In genomic region chr2:135709992-135710391, GRCh38 we compare ENCODE assay signal across 8 cellular contexts. TPM values are rescaled to one million over a fixed set of nuclear protein-coding genes. Genes with fewer than 3 reads are reported as not detected.
A peak's percentile ranks its signal among the peaks of the same experiment; 100 is the strongest.
DNase-seq lines count a peak whose midpoint lies in the region; ATAC-seq and TF ChIP-seq lines count a peak whose summit lies in the region.

No MANE protein-coding gene starts in this region.

- WGBS in SK-N-SH (ENCODE audit: low lambda C conversion rate) = 67% methylated on average over 6 of the region's 6 CpGs
- 63 to 68% (median 65%) methylated on average over 6 of the region's 6 CpGs for WGBS in psoas muscle, 3 donors

- TF ChIP-seq EP300 in SK-N-SH (IDR thresholded peaks at IDR 0.05; ENCODE audit: borderline replicate concordance in 1 of 2, low read depth in 1 of 2, low read length in 1 of 2) = no peak

- no peaks in the 10 kb centered on the region for H3K4me1 Mint-ChIP-seq in stimulated activated memory B cell treated with anti-CD40 and anti-IgM and Interleukin-4, amounts not matched to agents 10 μg/mL and 1 μg/mL and 100 μg/mL, for 72 hours

- H3K27me3 ChIP-seq in SK-N-SH (ENCODE audit: insufficient read depth) (no peaks in the 10 kb centered on the region), psoas muscle (ENCODE audit: insufficient read depth in 3 of 3, low read length in 2 of 3) (no peaks in the 10 kb centered on the region)

- H3K4me3 ChIP-seq in SK-N-SH (ENCODE audit: low read depth in 2 of 2, low read length in 1 of 2) (no peak overlapping the region; a peak in 1 of 4 replicates), psoas muscle (no peak overlapping the region)

- peak; percentile 94 for TF ChIP-seq RAD21 in SK-N-SH (IDR thresholded peaks at IDR 0.05; ENCODE audit: low read length)

- TF ChIP-seq CTCF in SK-N-SH (IDR thresholded peaks at IDR 0.05) (peak; percentile 97), psoas muscle (IDR thresholded peaks at IDR 0.05) (peak; percentile 94)

- no peaks in the 10 kb centered on the region for H4K20me1 ChIP-seq in SK-N-SH (ENCODE audit: insufficient read depth)

- H3K79me2 ChIP-seq in SK-N-SH (ENCODE audit: insufficient read depth) = no peaks in the 10 kb centered on the region

- intact Hi-C loops in head of caudate nucleus (cut with DNase I) (loop anchor here (10.0 kb wide), 1 partner anchor 715 kb away; no protein-coding TSS in a partner anchor), psoas muscle (cut with DNase I) (loop anchor here (2.0 to 5.0 kb wide), 2 partner anchors 238 to 705 kb away; no protein-coding TSS in a partner anchor)

- no peaks in the 10 kb centered on the region for H3K4me1 ChIP-seq in SK-N-SH (ENCODE audit: control insufficient read depth in 1 of 2, insufficient read depth in 2 of 2, low read depth in 1 of 2, low read length in 1 of 2)
- peaks cover 5% of the 10 kb centered on the region for H3K4me1 ChIP-seq in psoas muscle

- no peaks in the 10 kb centered on the region for H3K27me3 Mint-ChIP-seq in stimulated activated memory B cell treated with anti-CD40 and anti-IgM and Interleukin-4, amounts not matched to agents 10 μg/mL and 1 μg/mL and 100 μg/mL, for 72 hours

- no peak overlapping the region for H3K27ac ChIP-seq in SK-N-SH (ENCODE audit: low read depth in 2 of 2, low read length in 1 of 2)
- no peak overlapping the region for H3K27ac ChIP-seq in psoas muscle

- no peaks in the 10 kb centered on the region for H3K9me3 Mint-ChIP-seq in stimulated activated memory B cell treated with anti-CD40 and anti-IgM and Interleukin-4, amounts not matched to agents 10 μg/mL and 1 μg/mL and 100 μg/mL, for 72 hours

- ATAC-seq in psoas muscle = peak in 3 of 4 donors; percentile 57 to 86 (median 68)
- no peak for ATAC-seq in stimulated activated memory B cell treated with anti-CD40 and anti-IgM and Interleukin-4, amounts not matched to agents 10 μg/mL and 1 μg/mL and 100 μg/mL, for 72 hours

- H3K9me3 ChIP-seq in SK-N-SH = no peaks in the 10 kb centered on the region
- no peaks in the 10 kb centered on the region for H3K9me3 ChIP-seq in psoas muscle

- H3K9me2 ChIP-seq in SK-N-SH = no peaks in the 10 kb centered on the region

- CTCF ChIA-PET in SK-N-SH (lab: Yijun Ruan, JAX) = interaction anchor here (0.5 to 6.7 kb wide), 57 partner anchors 8 to 803 kb away, joined by 3 to 139 read pairs (median 5); partner anchors contain the start of genes R3HDM1, RAB3GAP1, UBXN4 and ZRANB3

- H3K9ac ChIP-seq in SK-N-SH = no peak overlapping the region

- no peak overlapping the region for H2AFZ ChIP-seq in SK-N-SH (ENCODE audit: low read depth)

- peaks cover 6% of the 10 kb centered on the region for H3F3A ChIP-seq in SK-N-SH (replicated peaks; ENCODE audit: insufficient read depth)

- POLR2A ChIA-PET in SK-N-SH (lab: Yijun Ruan, JAX) = interaction anchor here (1.2 kb wide), 1 partner anchor 706 kb away, joined by 4 read pairs; no protein-coding TSS in a partner anchor

- peaks cover 25% of the 10 kb centered on the region for H3K36me3 Mint-ChIP-seq in stimulated activated memory B cell treated with anti-CD40 and anti-IgM and Interleukin-4, amounts not matched to agents 10 μg/mL and 1 μg/mL and 100 μg/mL, for 72 hours

- peak; percentile 48 to 55 for DNase-seq in NCI-H2081 (lab: John Stamatoyannopoulos, UW)
- DNase-seq in NCI-H2081 treated with DMSO at 0.1 percent for 48 hours (lab: John Stamatoyannopoulos, UW) = no peak
- peak; percentile 64 for DNase-seq in HK-2 (ENCODE audit: unreplicated experiment)
- peak; percentile 73 for DNase-seq in SK-N-SH
- peak; percentile 73 for DNase-seq in activated naive CD4-positive, alpha-beta T cell treated with anti-CD3 and anti-CD28 coated beads, Interleukin-2, amount 50 U/mL, for 16 hours
- peak; percentile 4 to 90 (median 72) for DNase-seq in head of caudate nucleus
- peak; percentile 50 to 70 for DNase-seq in psoas muscle

- H3K27ac Mint-ChIP-seq in stimulated activated memory B cell treated with anti-CD40 and anti-IgM and Interleukin-4, amounts not matched to agents 10 μg/mL and 1 μg/mL and 100 μg/mL, for 72 hours = no peak overlapping the region

- peaks cover 9 to 13% of the 10 kb centered on the region in 2 experiments for H3K36me3 ChIP-seq in SK-N-SH (replicated peaks in 1 of 2; ENCODE audit: control insufficient read depth in 1 of 2, insufficient read depth in 2 of 2, low read length in 1 of 2)
- peaks cover 0 to 6% of the 10 kb centered on the region in 2 donors for H3K36me3 ChIP-seq in psoas muscle (ENCODE audit: insufficient read depth in 1 of 2, low read depth in 1 of 2)

- H3K4me2 ChIP-seq in SK-N-SH = no peak overlapping the region

- no peak overlapping the region for H3K4me3 Mint-ChIP-seq in stimulated activated memory B cell treated with anti-CD40 and anti-IgM and Interleukin-4, amounts not matched to agents 10 μg/mL and 1 μg/mL and 100 μg/mL, for 72 hours

TF ChIP-seq in SK-N-SH, 30 proteins besides CTCF, POLR2A, EP300 and RAD21:
- TF ChIP-seq SMC3 (IDR thresholded peaks at IDR 0.05; ENCODE audit: low read depth, low read length) = peak; percentile 85
- TF ChIP-seq USF1 (IDR thresholded peaks at IDR 0.05; ENCODE audit: borderline replicate concordance, low read depth) = no peak

RNA-seq across cellular contexts. Expression of gene UBXN4, which starts 31.7 kb away (rescaled TPM):
- 32.7 and 48.7 TPM in 2 replicates for polyA plus RNA-seq in SK-N-SH (2012; rRNA removed)
- 35.3 and 41.7 TPM in 2 replicates for polyA plus RNA-seq in SK-N-SH (2012; cell fraction: cytosol; rRNA removed)
- polyA plus RNA-seq in SK-N-SH (2012; cell fraction: nucleus; rRNA removed) = 63.2 and 123 TPM in 2 replicates
- total RNA-seq in psoas muscle = 100 to 1,000 TPM in 1 of 4 donors, 10 to 100 TPM in 3; 73.3 to 101 (median 96.0) TPM
- 100 to 1,000 TPM in 1 of 3 donors, 10 to 100 TPM in 2; 37.3 to 117 (median 53.1) TPM for polyA plus RNA-seq in psoas muscle
